1 cellular context compared by ENCODE assay signal in genomic region chr10:102917962-102918816, GRCh38.
TF ChIP-seq lines count a peak whose summit lies in the region.

CNNM2 (plus strand) TSS chr10:102918294; CDS start chr10:102918481, 187 bp downstream.

TF ChIP-seq in HepG2, 621 proteins besides CTCF, POLR2A, EP300 and RAD21 (continued from another document and continues in another):
- no peak for TF ChIP-seq ZNF646 (CRISPR knock-in tag; IDR thresholded peaks at IDR 0.05)
- peak; percentile 46; the same call in 1 of the 2 replicates for TF ChIP-seq ZNF142 (CRISPR knock-in tag; IDR thresholded peaks at IDR 0.05)
- no peak for TF ChIP-seq ZNF251 (CRISPR knock-in tag; IDR thresholded peaks at IDR 0.05)
- peak; percentile 92 for TF ChIP-seq TFE3 (CRISPR knock-in tag; IDR thresholded peaks at IDR 0.05)
- peak; percentile 47; the same call in 1 of the 2 replicates for TF ChIP-seq ETS1 (CRISPR knock-in tag; IDR thresholded peaks at IDR 0.05)
- TF ChIP-seq FOXC1 (CRISPR knock-in tag; IDR thresholded peaks at IDR 0.05; ENCODE audit: borderline replicate concordance), result no peak; the same call in 1 of the 2 replicates
- no peak for TF ChIP-seq ZNF33A (CRISPR knock-in tag; IDR thresholded peaks at IDR 0.05; ENCODE audit: borderline replicate concordance)
- TF ChIP-seq ZNF710 (CRISPR knock-in tag; IDR thresholded peaks at IDR 0.05; ENCODE audit: borderline replicate concordance), result 0 out of 2 replicates have a peak, but pooled peaks have one; percentile 1
- TF ChIP-seq MYNN (CRISPR knock-in tag; IDR thresholded peaks at IDR 0.05; ENCODE audit: low read depth), result no peak
- peak; percentile 63 for TF ChIP-seq ZNF331 (CRISPR knock-in tag; IDR thresholded peaks at IDR 0.05)
- TF ChIP-seq HES4 (CRISPR knock-in tag; IDR thresholded peaks at IDR 0.05; ENCODE audit: borderline replicate concordance), result no peak
- TF ChIP-seq TBX3 (IDR thresholded peaks at IDR 0.05; ENCODE audit: borderline replicate concordance), result no peak
- TF ChIP-seq ARNT2 (CRISPR knock-in tag; IDR thresholded peaks at IDR 0.05; ENCODE audit: low read depth), result peak; percentile 87
- TF ChIP-seq ZNF644 (CRISPR knock-in tag; IDR thresholded peaks at IDR 0.05; ENCODE audit: low read depth), result no peak
- TF ChIP-seq LRRFIP1 (CRISPR knock-in tag; conservative IDR thresholded peaks at IDR 0.05), result no peak
- no peak for TF ChIP-seq RFX5 (IDR thresholded peaks at IDR 0.05; ENCODE audit: low read depth, low read length)
- 0 out of 2 replicates have a peak, but pooled peaks have one; percentile 18 for TF ChIP-seq WIZ (CRISPR knock-in tag; IDR thresholded peaks at IDR 0.05)
- TF ChIP-seq TARDBP (CRISPR knock-in tag; IDR thresholded peaks at IDR 0.05), result 0 out of 2 replicates have a peak, but pooled peaks have one; percentile 23
- TF ChIP-seq CC2D1A (CRISPR knock-in tag; IDR thresholded peaks at IDR 0.05), result no peak
- TF ChIP-seq SATB2 (CRISPR knock-in tag; IDR thresholded peaks at IDR 0.05), result no peak
- no peak for TF ChIP-seq ZNF512 (CRISPR knock-in tag; IDR thresholded peaks at IDR 0.05)
- no peak for TF ChIP-seq RFX3 (CRISPR knock-in tag; IDR thresholded peaks at IDR 0.05)
- TF ChIP-seq PLSCR1 (CRISPR knock-in tag; IDR thresholded peaks at IDR 0.05; ENCODE audit: borderline replicate concordance), result no peak
- no peak for TF ChIP-seq ZNF296 (CRISPR knock-in tag; conservative IDR thresholded peaks at IDR 0.05)
- no peak for TF ChIP-seq ZNF101 (CRISPR knock-in tag; IDR thresholded peaks at IDR 0.05; ENCODE audit: borderline replicate concordance, low read depth)
- TF ChIP-seq ATF4 (CRISPR knock-in tag; IDR thresholded peaks at IDR 0.05), result no peak
- TF ChIP-seq ZNF879 (CRISPR knock-in tag; IDR thresholded peaks at IDR 0.05), result no peak
- TF ChIP-seq ZNF891 (CRISPR knock-in tag; IDR thresholded peaks at IDR 0.05), result peak; percentile 74
- no peak for TF ChIP-seq CCAR2 (optimal IDR thresholded peaks at IDR 0.05; ENCODE audit: low read depth, low read length)
- TF ChIP-seq PAWR (CRISPR knock-in tag; IDR thresholded peaks at IDR 0.05; ENCODE audit: borderline replicate concordance), result no peak
- no peak; the same call in 1 of the 2 replicates for TF ChIP-seq ELF3 (CRISPR knock-in tag; IDR thresholded peaks at IDR 0.05)
- TF ChIP-seq DR1 (CRISPR knock-in tag; IDR thresholded peaks at IDR 0.05), result peak; percentile 76
- TF ChIP-seq NFRKB (IDR thresholded peaks at IDR 0.05), result no peak
